ENCODE assay signal across 17 cellular contexts in the genomic region with DNA sequence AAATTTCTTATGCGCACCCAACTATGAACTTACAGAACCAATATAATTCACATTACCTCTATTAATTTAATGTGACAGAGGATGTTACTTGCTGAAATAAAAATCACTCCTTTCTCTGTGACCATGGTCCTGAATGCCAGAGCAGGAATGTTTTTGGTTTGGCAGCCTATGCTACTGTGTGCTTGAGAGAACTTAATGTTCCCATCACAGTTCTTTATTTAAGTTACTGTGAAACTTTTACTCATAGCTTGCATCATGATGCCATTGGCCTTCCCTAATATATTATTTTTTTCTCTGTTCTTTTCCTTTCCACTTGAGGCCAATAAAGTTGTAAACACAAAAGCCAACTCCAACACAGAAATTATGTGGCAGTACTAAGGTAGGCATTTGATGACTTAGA.
DNase-seq lines count a peak whose midpoint lies in the region; ATAC-seq and TF ChIP-seq lines count a peak whose summit lies in the region.
"Had no signal": no experiment of that assay in that cellular context is flagged by ENCODE, and none has a peak within 500 bp of the region (broad histone marks: within the 10 kb centered on the region; RNA-seq: fewer than 3 reads in every experiment).

No MANE protein-coding gene starts in this region.

- H3K27me3 ChIP-seq in lower lobe of right lung (ENCODE audit: low read depth) (no peaks in the 10 kb centered on the region), suprapubic skin (no peaks in the 10 kb centered on the region)

- intact Hi-C loops in lower lobe of right lung (cut with DNase I), result no loop called here

- DNase-seq in dedifferentiated amniotic fluid mesenchymal stem cell (ENCODE audit: extremely low spot score), result peak; percentile 32
- DNase-seq in lower lobe of right lung, result no peak
- DNase-seq in suprapubic skin (ENCODE audit: low spot score in 2 of 2), result no peak
- DNase-seq in retina, result no peak
- DNase-seq in SIG-M5 treated with dmso at 0.1 percent for 504 hours (lab: John Stamatoyannopoulos, UW; ENCODE audit: unreplicated experiment), result no peak
- DNase-seq: activated CD4-positive, alpha-beta T cell treated with anti-CD3 and anti-CD28 coated beads, Interleukin-2, amount 50 U/mL, for 48 hours; activated T-cell treated with anti-CD3 and anti-CD28 coated beads, Interleukin-2, amount 50 U/mL, for 72 hours; DMS 273 treated with DMSO at 0.1 percent for 48 hours; naive thymus-derived CD8-positive, alpha-beta T cell; NCI-H1105 treated with DMSO at 0.1 percent for 48 hours; NCI-H748 treated with DMSO at 0.1 percent for 48 hours; small intestine; stimulated activated naive CD4-positive, alpha-beta T cell treated with Interleukin-2 at 50 U/mL for 16 hours had no signal

- no peak for TF ChIP-seq POLR2A in suprapubic skin (IDR thresholded peaks at IDR 0.05)

- no peaks in the 10 kb centered on the region for H3K36me3 ChIP-seq in lower lobe of right lung
- no peaks in the 10 kb centered on the region for H3K36me3 ChIP-seq in suprapubic skin

- H3K27ac ChIP-seq in VCaP (peak overlapping the region; percentile 99), lower lobe of right lung (no peak overlapping the region), suprapubic skin (peak overlapping the region; percentile 69)
- H3K27ac ChIP-seq: epithelial cell of prostate had no signal

- H3K4me1 ChIP-seq in lower lobe of right lung (peaks cover 9% of the 10 kb centered on the region), suprapubic skin (peaks cover 14% of the 10 kb centered on the region)

- ATAC-seq in lower lobe of right lung, result peak; percentile 32 to 65
- ATAC-seq in HG03139 (IDR thresholded peaks at IDR 0.05; ENCODE audit: unreplicated experiment), result no peak
- ATAC-seq in GM18517 (IDR thresholded peaks at IDR 0.05; ENCODE audit: unreplicated experiment), result no peak
- ATAC-seq: activated T-cell treated with anti-CD3 and anti-CD28 coated beads, Interleukin-2, amount 50 U/mL, for 72 hours; naive thymus-derived CD8-positive, alpha-beta T cell had no signal

- H3K4me3 ChIP-seq in lower lobe of right lung (no peak overlapping the region), suprapubic skin (no peak overlapping the region)

- H3K9me3 ChIP-seq in lower lobe of right lung, result no peaks in the 10 kb centered on the region
- peaks cover 3% of the 10 kb centered on the region for H3K9me3 ChIP-seq in suprapubic skin

- 90% methylated on average over 1 of the region's 1 CpG for WGBS in suprapubic skin

- no peak for TF ChIP-seq EP300 in suprapubic skin (IDR thresholded peaks at IDR 0.05)

- TF ChIP-seq CTCF in VCaP (conservative IDR thresholded peaks at IDR 0.05) (no peak), lower lobe of right lung (IDR thresholded peaks at IDR 0.05) (no peak), suprapubic skin (IDR thresholded peaks at IDR 0.05) (no peak)

Comparison
In these comparisons a context has a peak if more than half of its experiments do, and no peak if none do; other contexts are left out.
1. ATAC-seq: peak in lower lobe of right lung (2 of 2); none in HG03139 (single experiment) and GM18517 (single experiment).